In the genomic region with DNA sequence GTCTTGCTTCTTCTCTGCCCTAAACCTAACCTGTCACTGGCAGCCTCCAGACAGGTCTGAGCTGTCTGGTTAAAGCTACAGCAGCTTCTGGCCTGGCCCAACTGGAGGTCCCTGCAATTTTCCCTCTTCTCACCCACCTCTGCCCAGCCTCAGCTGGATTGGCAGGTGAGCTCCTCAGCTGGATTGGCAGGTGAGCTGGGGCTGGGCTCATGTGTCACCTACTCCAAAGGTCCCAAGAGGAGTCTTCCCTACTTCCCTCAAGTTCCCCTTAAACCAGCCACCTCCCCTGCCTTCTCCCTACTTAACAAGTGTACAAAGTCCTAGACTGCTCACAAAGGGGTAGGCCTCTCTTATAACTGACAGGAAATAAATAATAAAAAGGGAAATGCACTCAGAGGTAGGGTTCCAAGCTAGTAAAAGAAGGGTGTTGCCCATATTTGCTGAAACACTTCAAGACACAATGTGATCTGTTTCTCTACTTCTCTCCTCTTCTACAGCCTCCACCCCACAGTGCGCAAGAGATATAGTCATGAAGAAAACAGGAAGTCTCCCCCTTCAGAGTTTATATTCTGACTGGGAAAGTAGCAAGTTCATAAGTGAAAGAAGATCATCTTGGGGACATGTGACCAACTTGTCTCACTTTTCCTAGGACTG, we compare ENCODE assay signal across 1 cellular context.
TF ChIP-seq lines count a peak whose summit lies in the region.

A gene with protein sequence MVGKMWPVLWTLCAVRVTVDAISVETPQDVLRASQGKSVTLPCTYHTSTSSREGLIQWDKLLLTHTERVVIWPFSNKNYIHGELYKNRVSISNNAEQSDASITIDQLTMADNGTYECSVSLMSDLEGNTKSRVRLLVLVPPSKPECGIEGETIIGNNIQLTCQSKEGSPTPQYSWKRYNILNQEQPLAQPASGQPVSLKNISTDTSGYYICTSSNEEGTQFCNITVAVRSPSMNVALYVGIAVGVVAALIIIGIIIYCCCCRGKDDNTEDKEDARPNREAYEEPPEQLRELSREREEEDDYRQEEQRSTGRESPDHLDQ (minus strand): TSS at position 89 of the 654 bp plus-strand sequence. CDS start 90 bp downstream, outside the sequence.

TF ChIP-seq in SK-N-SH, 30 proteins besides CTCF, POLR2A, EP300 and RAD21 (continued from another document):
- no peak for TF ChIP-seq FOXJ3 (CRISPR knock-in tag; IDR thresholded peaks at IDR 0.05)
- TF ChIP-seq FOXM1 (IDR thresholded peaks at IDR 0.05; ENCODE audit: low read depth), result no peak
- TF ChIP-seq TCF12 (IDR thresholded peaks at IDR 0.05), result no peak
